In genomic region chr19:34134190-34135032, GRCh38 we compare ENCODE assay signal across 8 cellular contexts. TPM values are rescaled to one million over a fixed set of nuclear protein-coding genes. Genes with fewer than 3 reads are reported as not detected.
DNase-seq lines count a peak whose midpoint lies in the region; ATAC-seq and TF ChIP-seq lines count a peak whose summit lies in the region.

No MANE protein-coding gene starts in this region.

- H3K4me1 Mint-ChIP-seq in CD4-positive, CD25-positive, alpha-beta regulatory T cell: peaks cover 0 to 13% (median 4%) of the 10 kb centered on the region in 4 donors
- peaks cover 2% of the 10 kb centered on the region for H3K4me1 Mint-ChIP-seq in activated CD8-positive, alpha-beta T cell treated with anti-CD3 and anti-CD28 coated beads for 36 hours (ENCODE audit: low read depth)

- peak; percentile 91 to 93 for ATAC-seq in CD4-positive, CD25-positive, alpha-beta regulatory T cell (ENCODE audit: low read depth in 2 of 2)
- ATAC-seq in GM19372 (IDR thresholded peaks at IDR 0.05; ENCODE audit: low read depth, unreplicated experiment) (peak; percentile 92), HG03469 (IDR thresholded peaks at IDR 0.05; ENCODE audit: unreplicated experiment) (peak; percentile 84), lung (ENCODE audit: insufficient read depth, low FRiP score) (peak; percentile 100)
- ATAC-seq in activated CD8-positive, alpha-beta T cell treated with anti-CD3 and anti-CD28 coated beads for 36 hours: peak; percentile 98

- H3K36me3 Mint-ChIP-seq in CD4-positive, CD25-positive, alpha-beta regulatory T cell: no peaks in the 10 kb centered on the region
- H3K36me3 Mint-ChIP-seq in activated CD8-positive, alpha-beta T cell treated with anti-CD3 and anti-CD28 coated beads for 36 hours (ENCODE audit: low read depth): no peaks in the 10 kb centered on the region

- H3K27ac Mint-ChIP-seq in CD4-positive, CD25-positive, alpha-beta regulatory T cell: peak overlapping the region; percentile 78 to 88 (median 87)
- peak overlapping the region; percentile 94 for H3K27ac Mint-ChIP-seq in activated CD8-positive, alpha-beta T cell treated with anti-CD3 and anti-CD28 coated beads for 36 hours

- H3K4me3 ChIP-seq in CD4-positive, CD25-positive, alpha-beta regulatory T cell (ENCODE audit: low read depth, low read length): peak overlapping the region; percentile 83
- peak overlapping the region; percentile 67 for H3K4me3 ChIP-seq in lung

- peak overlapping the region; percentile 89 to 97 (median 94) for H3K4me3 Mint-ChIP-seq in CD4-positive, CD25-positive, alpha-beta regulatory T cell
- H3K4me3 Mint-ChIP-seq in activated CD8-positive, alpha-beta T cell treated with anti-CD3 and anti-CD28 coated beads for 36 hours: peak overlapping the region; percentile 91

- intact Hi-C loops in activated CD8-positive, alpha-beta T cell treated with anti-CD3 and anti-CD28 coated beads for 36 hours (cut with micrococcal nuclease): no loop called here

- no peaks in the 10 kb centered on the region for H3K9me3 ChIP-seq in CD4-positive, CD25-positive, alpha-beta regulatory T cell (ENCODE audit: control insufficient read depth in 2 of 2, low read length in 2 of 2)
- no peaks in the 10 kb centered on the region for H3K9me3 ChIP-seq in lung (ENCODE audit: control insufficient read depth in 2 of 2, insufficient read depth in 1 of 2, low read length in 1 of 2)

- CTCF ChIA-PET in activated CD8-positive, alpha-beta T cell treated with anti-CD3 and anti-CD28 coated beads for 36 hours (lab: Charles Lee): interaction anchor here (0.6 to 2.4 kb wide), 7 partner anchors 11 to 356 kb away, joined by 3 to 15 read pairs (median 3); no protein-coding TSS in a partner anchor

- peaks cover 4% of the 10 kb centered on the region for H3K27me3 Mint-ChIP-seq in CD4-positive, CD25-positive, alpha-beta regulatory T cell
- no peaks in the 10 kb centered on the region for H3K27me3 Mint-ChIP-seq in activated CD8-positive, alpha-beta T cell treated with anti-CD3 and anti-CD28 coated beads for 36 hours

- DNase-seq in CD4-positive, CD25-positive, alpha-beta regulatory T cell: peak; percentile 81 to 92 (median 82)
- peak; percentile 72 for DNase-seq in NCI-H82 treated with DMSO at 0.1 percent for 48 hours (lab: John Stamatoyannopoulos, UW; ENCODE audit: unreplicated experiment)
- peak; percentile 93 for DNase-seq in activated CD8-positive, alpha-beta T cell treated with anti-CD3 and anti-CD28 coated beads for 36 hours
- peak; percentile 94 for DNase-seq in ecto neural progenitor cell (ENCODE audit: low spot score)
- peak; percentile 87 for DNase-seq in lung (ENCODE audit: low spot score)
- DNase-seq in stimulated activated CD4-positive, alpha-beta T cell treated with anti-CD3 and anti-CD28 coated beads, TNF-alpha, amount 100 ng/mL, for 24 hours (ENCODE audit: low read depth in 3 of 3): peak; percentile 78 to 91 (median 84)

- H3K36me3 ChIP-seq in CD4-positive, CD25-positive, alpha-beta regulatory T cell (ENCODE audit: control insufficient read depth, insufficient read depth, low read length): no peaks in the 10 kb centered on the region
- no peaks in the 10 kb centered on the region for H3K36me3 ChIP-seq in lung (ENCODE audit: control insufficient read depth in 2 of 2, insufficient read depth in 2 of 2, low read length in 2 of 2)

- TF ChIP-seq CTCF in activated CD8-positive, alpha-beta T cell treated with anti-CD3 and anti-CD28 coated beads for 36 hours (IDR thresholded peaks at IDR 0.05): no peak
- TF ChIP-seq CTCF in lung (IDR thresholded peaks at IDR 0.05; ENCODE audit: control extremely low read depth, extremely low read depth): no peak

- WGBS in lung, 2 donors: 0% methylated on average over 58 to 62 of the region's 62 CpGs

- POLR2A ChIA-PET in activated CD8-positive, alpha-beta T cell treated with anti-CD3 and anti-CD28 coated beads for 36 hours (lab: Charles Lee): interaction anchor here (0.8 to 1.6 kb wide), 4 partner anchors 12 to 44 kb away, joined by 3 read pairs; no protein-coding TSS in a partner anchor

- H3K27me3 ChIP-seq in CD4-positive, CD25-positive, alpha-beta regulatory T cell (ENCODE audit: control insufficient read depth, insufficient read depth, low read length): no peaks in the 10 kb centered on the region
- H3K27me3 ChIP-seq in lung (ENCODE audit: control insufficient read depth, insufficient read depth): no peaks in the 10 kb centered on the region

- H3K4me1 ChIP-seq in CD4-positive, CD25-positive, alpha-beta regulatory T cell (ENCODE audit: control insufficient read depth, insufficient read depth, low read length, poor library complexity, severe bottlenecking): peaks cover 7% of the 10 kb centered on the region
- H3K4me1 ChIP-seq in lung (ENCODE audit: control insufficient read depth in 2 of 2, insufficient read depth in 2 of 2, low read length in 2 of 2): no peaks in the 10 kb centered on the region

- peak overlapping the region; percentile 61 for H3K27ac ChIP-seq in CD4-positive, CD25-positive, alpha-beta regulatory T cell (ENCODE audit: insufficient read depth, low read length, poor library complexity, severe bottlenecking)
- H3K27ac ChIP-seq in lung (ENCODE audit: low read depth in 1 of 2, low read length in 1 of 2): peak overlapping the region; percentile 80 to 81

- H3K9me3 Mint-ChIP-seq in CD4-positive, CD25-positive, alpha-beta regulatory T cell: no peaks in the 10 kb centered on the region
- H3K9me3 Mint-ChIP-seq in activated CD8-positive, alpha-beta T cell treated with anti-CD3 and anti-CD28 coated beads for 36 hours: no peaks in the 10 kb centered on the region

RNA-seq across cellular contexts. Expression of gene LSM14A, which starts 37.9 kb away (rescaled TPM):
- total RNA-seq in CD4-positive, CD25-positive, alpha-beta regulatory T cell: 162 TPM
- polyA plus RNA-seq in CD4-positive, CD25-positive, alpha-beta regulatory T cell: 100 to 1,000 TPM; 133 to 175 (median 147) TPM
- total RNA-seq in activated CD8-positive, alpha-beta T cell treated with anti-CD3 and anti-CD28 coated beads for 36 hours: 10 to 100 TPM; 98.6 to 99.3 TPM
- 100 to 1,000 TPM in 1 of 2 donors, 10 to 100 TPM in 1; 90.7 to 153 TPM for total RNA-seq in lung
- 10 to 100 TPM; 52.9 to 76.4 TPM for polyA plus RNA-seq in lung

Comparison
In these comparisons a context has a peak if more than half of its experiments do, and no peak if none do; other contexts are left out.
1. Peak in every context shown above with its lines: DNase-seq, ATAC-seq, H3K4me3 ChIP-seq and H3K27ac ChIP-seq.